16 cellular contexts compared by ENCODE assay signal in the genomic region with DNA sequence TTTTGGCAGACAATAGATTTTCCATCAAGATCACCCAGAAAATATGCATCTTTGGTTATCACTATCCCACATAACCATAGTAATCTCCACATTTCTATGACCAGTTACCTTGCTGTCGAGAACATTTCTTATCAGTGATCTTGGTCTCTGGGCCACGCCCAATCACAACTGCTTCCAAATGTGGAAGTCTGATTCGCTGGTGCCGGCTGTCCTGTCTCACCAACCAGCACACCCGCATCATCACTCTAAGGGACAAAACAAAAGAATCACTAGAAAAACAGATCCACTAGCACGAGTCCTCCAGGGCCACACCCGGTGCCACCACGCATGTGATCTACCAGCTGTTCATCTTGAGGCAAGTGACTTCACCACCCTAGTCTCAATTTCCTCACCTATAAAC.
"Had no signal": no experiment of that assay in that cellular context is flagged by ENCODE, and none has a peak within 500 bp of the region (broad histone marks: within the 10 kb centered on the region; RNA-seq: fewer than 3 reads in every experiment).

No MANE protein-coding gene starts in this region.

- H3K4me3 ChIP-seq: adrenal gland, lung, skin epidermis, transverse colon had no signal

- H3K9me3 Mint-ChIP-seq: activated CD8-positive, alpha-beta T cell treated with anti-CD3 and anti-CD28 coated beads for 36 hours; activated naive CD4-positive, alpha-beta T cell treated with anti-CD3 and anti-CD28 coated beads, Interleukin-2, amount 10 ng/mL, durations not matched to agents 7 days and 5 days; dendritic cell treated with granulocyte-macrophage colony-stimulating factor and Interleukin-4, amounts not matched to agents 40 ng/mL and 50 ng/mL, for 4 days; naive thymus-derived CD8-positive, alpha-beta T cell; stimulated activated effector memory CD8-positive, alpha-beta T cell treated with anti-CD3 and anti-CD28 coated beads, Interleukin-12 subunit alpha, Interleukin-12 subunit beta, amount 100 ng/mL, for 72 hours; T-cell had no signal

- H3K4me3 Mint-ChIP-seq: activated CD8-positive, alpha-beta T cell treated with anti-CD3 and anti-CD28 coated beads for 36 hours; activated naive CD4-positive, alpha-beta T cell treated with anti-CD3 and anti-CD28 coated beads, Interleukin-2, amount 10 ng/mL, durations not matched to agents 7 days and 5 days; dendritic cell treated with granulocyte-macrophage colony-stimulating factor and Interleukin-4, amounts not matched to agents 40 ng/mL and 50 ng/mL, for 4 days; naive thymus-derived CD8-positive, alpha-beta T cell; stimulated activated effector memory CD8-positive, alpha-beta T cell treated with anti-CD3 and anti-CD28 coated beads, Interleukin-12 subunit alpha, Interleukin-12 subunit beta, amount 100 ng/mL, for 72 hours; T-cell had no signal

- H3K9me3 ChIP-seq: adrenal gland, neutrophil, transverse colon had no signal

- ATAC-seq: activated CD4-positive, CD25-positive, alpha-beta regulatory T cell treated with anti-CD3 and anti-CD28 coated beads, Interleukin-2, amount 50 U/mL, for 24 hours; activated CD8-positive, alpha-beta T cell treated with anti-CD3 and anti-CD28 coated beads for 36 hours; left colon; naive thymus-derived CD8-positive, alpha-beta T cell; stimulated activated effector memory CD8-positive, alpha-beta T cell treated with anti-CD3 and anti-CD28 coated beads, Interleukin-12 subunit alpha, Interleukin-12 subunit beta, amount 100 ng/mL, for 72 hours; T-cell had no signal

- H3K27ac Mint-ChIP-seq: activated CD8-positive, alpha-beta T cell treated with anti-CD3 and anti-CD28 coated beads for 36 hours; activated naive CD4-positive, alpha-beta T cell treated with anti-CD3 and anti-CD28 coated beads, Interleukin-2, amount 10 ng/mL, durations not matched to agents 7 days and 5 days; dendritic cell treated with granulocyte-macrophage colony-stimulating factor and Interleukin-4, amounts not matched to agents 40 ng/mL and 50 ng/mL, for 4 days; stimulated activated effector memory CD8-positive, alpha-beta T cell treated with anti-CD3 and anti-CD28 coated beads, Interleukin-12 subunit alpha, Interleukin-12 subunit beta, amount 100 ng/mL, for 72 hours; T-cell had no signal

- DNase-seq: activated CD8-positive, alpha-beta memory T cell treated with anti-CD3 and anti-CD28 coated beads, Interleukin-2, amount 50 U/mL, for 48 hours; activated CD8-positive, alpha-beta T cell treated with anti-CD3 and anti-CD28 coated beads for 36 hours; activated naive CD4-positive, alpha-beta T cell treated with anti-CD3 and anti-CD28 coated beads, Interleukin-2, amount 10 ng/mL, durations not matched to agents 7 days and 5 days; adrenal gland; foreskin fibroblast; left colon; naive thymus-derived CD8-positive, alpha-beta T cell; posterior cingulate gyrus; T-cell; transverse colon had no signal

- H3K27me3 Mint-ChIP-seq: activated CD8-positive, alpha-beta T cell treated with anti-CD3 and anti-CD28 coated beads for 36 hours; activated naive CD4-positive, alpha-beta T cell treated with anti-CD3 and anti-CD28 coated beads, Interleukin-2, amount 10 ng/mL, durations not matched to agents 7 days and 5 days; dendritic cell treated with granulocyte-macrophage colony-stimulating factor and Interleukin-4, amounts not matched to agents 40 ng/mL and 50 ng/mL, for 4 days; naive thymus-derived CD8-positive, alpha-beta T cell; T-cell had no signal

- H3K27me3 ChIP-seq: adrenal gland, neutrophil, transverse colon had no signal

- H3K27ac ChIP-seq: adrenal gland, neutrophil, skin epidermis, transverse colon had no signal
